ENCODE assay signal across 10 cellular contexts in the genomic region with DNA sequence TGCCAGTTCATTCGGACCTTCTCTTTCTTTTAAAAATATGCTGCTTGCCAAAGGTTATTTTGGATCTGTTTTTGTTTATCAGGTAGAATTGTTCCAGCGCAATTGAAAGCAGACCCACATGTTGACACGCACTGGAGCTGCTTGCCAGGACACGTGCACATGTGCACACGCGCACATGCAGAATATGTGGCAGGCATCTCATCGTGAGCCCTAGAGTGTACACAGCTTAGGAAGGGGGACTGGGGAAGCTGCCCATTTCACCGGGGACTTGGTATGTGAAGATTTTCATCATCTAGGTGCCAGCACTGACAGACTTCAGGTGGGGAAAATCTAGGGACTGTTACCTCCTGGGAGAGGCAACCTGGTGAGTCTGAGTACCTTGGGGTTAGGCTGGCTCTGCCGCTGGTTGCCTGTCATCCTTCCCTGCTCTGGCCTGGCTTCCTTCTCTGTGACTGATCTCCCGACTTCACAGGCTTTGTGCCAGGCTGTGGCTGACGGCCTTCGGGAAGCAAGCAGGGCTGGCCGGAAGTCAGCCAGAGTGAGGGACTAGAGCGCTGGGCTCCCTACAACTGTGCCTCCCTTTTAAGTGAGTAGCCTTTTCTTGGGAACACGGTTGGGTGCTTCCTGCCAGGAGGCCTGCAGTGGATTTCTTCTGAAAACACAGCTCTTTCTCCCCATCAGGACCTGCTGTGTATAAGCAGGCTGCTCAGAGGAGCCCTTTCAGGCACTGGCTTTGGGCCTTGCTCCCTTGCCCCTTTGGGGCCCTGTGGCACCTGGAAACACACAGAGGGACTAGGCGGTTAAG.
A peak's percentile ranks its signal among the peaks of the same experiment; 100 is the strongest.
DNase-seq lines count a peak whose midpoint lies in the region; ATAC-seq, FAIRE-seq and TF ChIP-seq lines count a peak whose summit lies in the region.
"Had no signal": no experiment of that assay in that cellular context is flagged by ENCODE, and none has a peak within 500 bp of the region (broad histone marks: within the 10 kb centered on the region; RNA-seq: fewer than 3 reads in every experiment).

No MANE protein-coding gene starts in this region.

- DNase-seq in LNCaP clone FGC (ENCODE audit: low read depth) = peak; percentile 70
- peak; percentile 40 for DNase-seq in choroid plexus epithelial cell (ENCODE audit: low read depth)
- DNase-seq in right lobe of liver = peak; percentile 68 to 73 (median 69)
- DNase-seq in thoracic aorta (ENCODE audit: low spot score) = peak; percentile 40
- no peak for DNase-seq in DMS 273 treated with DMSO at 0.1 percent for 48 hours (lab: John Stamatoyannopoulos, UW)
- DNase-seq in urothelium cell line (ENCODE audit: low spot score) = no peak
- no peak for DNase-seq in NCI-H2171 treated with DMSO at 0.1 percent for 48 hours (lab: John Stamatoyannopoulos, UW)
- DNase-seq: NCI-H82, occipital lobe had no signal

- H3K4me1 ChIP-seq in right lobe of liver = peaks cover 0 to 17% (median 9%) of the 10 kb centered on the region in 4 donors
- H3K4me1 ChIP-seq in thoracic aorta (ENCODE audit: control insufficient read depth in 1 of 2, low read depth in 2 of 2) = peaks cover 19 to 42% of the 10 kb centered on the region in 2 donors

- TF ChIP-seq CTCF in LNCaP clone FGC (IDR thresholded peaks at IDR 0.05; ENCODE audit: control insufficient read depth, extremely low read depth, insufficient read depth) = no peak
- no peak for TF ChIP-seq CTCF in choroid plexus epithelial cell (conservative IDR thresholded peaks at IDR 0.05; ENCODE audit: low read depth, low read length)
- no peak for TF ChIP-seq CTCF in right lobe of liver (IDR thresholded peaks at IDR 0.05)
- no peak for TF ChIP-seq CTCF in thoracic aorta (IDR thresholded peaks at IDR 0.05)

- H3K27ac ChIP-seq in right lobe of liver (peak overlapping the region in 1 of 3 donors; percentile 30), thoracic aorta (peak overlapping the region; percentile 66 to 70)

- peak; percentile 68 to 84 (median 72) for ATAC-seq in right lobe of liver
- ATAC-seq in thoracic aorta (ENCODE audit: insufficient number of reproducible peaks, low FRiP score, low read depth) = no peak
- ATAC-seq in HG02588 (IDR thresholded peaks at IDR 0.05; ENCODE audit: unreplicated experiment) = no peak

- no peak for TF ChIP-seq POLR2A in right lobe of liver (IDR thresholded peaks at IDR 0.05)

- H3K27me3 ChIP-seq in right lobe of liver (no peaks in the 10 kb centered on the region), thoracic aorta (replicated peaks; ENCODE audit: insufficient read depth) (no peaks in the 10 kb centered on the region)

- no peak for FAIRE-seq in urothelium cell line (lab: Jason Lieb, UNC)

- intact Hi-C loops in right lobe of liver (cut with DNase I) = no loop called here

- no peaks in the 10 kb centered on the region for H3K36me3 ChIP-seq in right lobe of liver
- H3K36me3 ChIP-seq in thoracic aorta = no peaks in the 10 kb centered on the region

- 42% methylated on average over 8 of the region's 16 CpGs for WGBS in right lobe of liver (ENCODE audit: insufficient coverage, low coverage, low lambda C conversion rate, missing lambda C conversion rate)

- H3K4me3 ChIP-seq in LNCaP clone FGC (ENCODE audit: low read depth, low read length) = no peak overlapping the region
- H3K4me3 ChIP-seq in choroid plexus epithelial cell (ENCODE audit: low read depth, low read length) = no peak overlapping the region
- H3K4me3 ChIP-seq in right lobe of liver = no peak overlapping the region
- H3K4me3 ChIP-seq in thoracic aorta = peak overlapping the region; percentile 23

- H3K9me3 ChIP-seq in right lobe of liver (no peaks in the 10 kb centered on the region), thoracic aorta (no peaks in the 10 kb centered on the region)

Comparison
In these comparisons a context has a peak if more than half of its experiments do, and no peak if none do; other contexts are left out.
1. DNase-seq: peak in LNCaP clone FGC (single experiment), choroid plexus epithelial cell (single experiment), right lobe of liver (3 of 3) and thoracic aorta (single experiment); none in DMS 273 treated with DMSO at 0.1 percent for 48 hours (single experiment), urothelium cell line (single experiment) and NCI-H2171 treated with DMSO at 0.1 percent for 48 hours (single experiment).
2. ATAC-seq: peak in right lobe of liver (4 of 4); none in thoracic aorta (single experiment) and HG02588 (single experiment).